Comparison of ENCODE assay signal across 34 cellular contexts in the genomic region with DNA sequence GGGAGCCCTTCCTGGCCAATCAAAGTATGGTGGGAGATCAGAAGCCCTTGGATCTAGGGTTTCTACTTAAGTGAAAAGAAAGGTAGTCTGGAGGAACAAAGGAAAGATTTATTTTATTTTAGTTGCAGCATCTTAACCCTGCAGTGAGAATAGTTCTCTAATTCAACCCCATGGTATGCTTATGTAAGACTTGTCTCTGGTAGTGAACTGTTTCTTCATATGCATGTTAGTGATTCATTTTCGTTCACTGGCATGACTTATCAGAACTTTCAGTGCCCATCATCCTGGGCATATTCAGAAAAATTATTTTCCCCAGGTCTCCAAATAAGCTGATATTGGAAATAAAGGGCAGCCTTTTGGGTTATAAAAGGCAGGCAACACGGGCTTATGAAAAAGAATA.
"Had no signal": no experiment of that assay in that cellular context is flagged by ENCODE, and none has a peak within 500 bp of the region (broad histone marks: within the 10 kb centered on the region; RNA-seq: fewer than 3 reads in every experiment).

No MANE protein-coding gene starts in this region.

- H3K9me3 ChIP-seq: MG63 had no signal

- H3K27me3 ChIP-seq: MG63 had no signal

- H3K36me3 ChIP-seq: MG63 had no signal

- DNase-seq: Karpas-422, Kasumi-1, MG63, MM.1S, MV-4-11, NCI-H1048, NCI-H1092, NCI-H1092 treated with DMSO at 0.1 percent for 48 hours, NCI-H1105, NCI-H1105 treated with DMSO at 0.1 percent for 48 hours, NCI-H1417, NCI-H1417 treated with DMSO at 0.1 percent for 48 hours, NCI-H1436, NCI-H1436 treated with DMSO at 0.1 percent for 48 hours, NCI-H146, NCI-H1694, NCI-H1694 treated with DMSO at 0.1 percent for 48 hours, NCI-H187, NCI-H187 treated with DMSO at 0.1 percent for 48 hours, NCI-H1930, NCI-H2029, NCI-H2029 treated with DMSO at 0.1 percent for 48 hours, NCI-H2081, NCI-H2081 treated with DMSO at 0.1 percent for 48 hours, NCI-H2107, NCI-H2171, NCI-H2171 treated with DMSO at 0.1 percent for 48 hours, NCI-H2227 treated with DMSO at 0.1 percent for 48 hours, NCI-H226, NCI-H345, NCI-H446, NCI-H446 treated with DMSO at 0.1 percent for 48 hours, NCI-H510A, NCI-H510A treated with DMSO at 0.1 percent for 48 hours had no signal

- H3K4me3 ChIP-seq: MG63 had no signal
